8 cellular contexts compared by ENCODE assay signal in the genomic region with DNA sequence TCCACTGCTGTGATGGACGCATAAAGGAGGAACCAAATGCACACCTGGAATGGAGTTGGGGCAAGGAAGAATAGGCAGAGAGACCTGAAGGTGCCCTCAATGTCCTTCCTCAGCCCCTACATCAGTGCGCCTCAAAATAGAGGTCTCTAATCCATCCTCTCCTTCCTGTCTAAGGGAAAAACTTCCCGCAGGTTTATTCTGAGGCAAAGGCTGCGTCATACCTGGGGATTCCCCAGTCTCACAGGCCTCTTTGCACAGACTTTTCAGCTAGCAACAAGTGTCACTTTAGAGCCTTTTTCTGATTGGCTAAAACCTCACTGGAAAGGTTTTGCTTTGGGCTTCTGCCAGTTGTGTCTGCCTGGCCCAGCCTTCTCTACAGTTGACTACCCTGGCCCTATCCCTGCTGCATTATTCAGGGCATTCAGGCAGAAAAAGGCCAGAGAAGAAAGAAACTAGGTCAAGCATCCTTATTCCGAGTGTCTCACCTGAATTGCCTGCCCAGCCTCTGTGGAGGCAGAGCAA. TPM values are rescaled to one million over a fixed set of nuclear protein-coding genes. Genes with fewer than 3 reads are reported as not detected.
DNase-seq lines count a peak whose midpoint lies in the region; ATAC-seq lines count a peak whose summit lies in the region.

No MANE protein-coding gene starts in this region.

- peak; percentile 82 for DNase-seq in Daoy (ENCODE audit: low read depth)
- peak; percentile 55 for DNase-seq in activated CD8-positive, alpha-beta T cell treated with anti-CD3 and anti-CD28 coated beads, Interleukin-2, amount 10 ng/mL, durations not matched to agents 7 days and 5 days
- DNase-seq in left ventricle myocardium superior, result no peak
- peak in 2 of 3 donors; percentile 4 to 41 for DNase-seq in stimulated activated CD4-positive, alpha-beta T cell treated with anti-CD3 and anti-CD28 coated beads, TNF-alpha, amount 100 ng/mL, for 48 hours (ENCODE audit: low read depth in 3 of 3)
- DNase-seq in NCI-H446 treated with DMSO at 0.1 percent for 48 hours (lab: John Stamatoyannopoulos, UW), result no peak
- no peak for DNase-seq in COLO829 (ENCODE audit: low spot score)

- no peak overlapping the region for H3K27ac Mint-ChIP-seq in activated CD8-positive, alpha-beta T cell treated with anti-CD3 and anti-CD28 coated beads, Interleukin-2, amount 10 ng/mL, durations not matched to agents 7 days and 5 days

- peaks cover 35% of the 10 kb centered on the region for H3K4me1 Mint-ChIP-seq in activated CD8-positive, alpha-beta T cell treated with anti-CD3 and anti-CD28 coated beads, Interleukin-2, amount 10 ng/mL, durations not matched to agents 7 days and 5 days (ENCODE audit: low read depth)

- peaks cover 20% of the 10 kb centered on the region for H3K36me3 Mint-ChIP-seq in activated CD8-positive, alpha-beta T cell treated with anti-CD3 and anti-CD28 coated beads, Interleukin-2, amount 10 ng/mL, durations not matched to agents 7 days and 5 days (ENCODE audit: low read depth)

- CTCF ChIA-PET in activated CD8-positive, alpha-beta T cell treated with anti-CD3 and anti-CD28 coated beads, Interleukin-2, amount 10 ng/mL, durations not matched to agents 7 days and 5 days (lab: Charles Lee), result interaction anchor here (1.4 kb wide), 1 partner anchor 254 kb away, joined by 3 read pairs; no protein-coding TSS in a partner anchor

- H3K27me3 Mint-ChIP-seq in activated CD8-positive, alpha-beta T cell treated with anti-CD3 and anti-CD28 coated beads, Interleukin-2, amount 10 ng/mL, durations not matched to agents 7 days and 5 days (ENCODE audit: low read depth), result peaks cover 33% of the 10 kb centered on the region

- H3K4me3 Mint-ChIP-seq in activated CD8-positive, alpha-beta T cell treated with anti-CD3 and anti-CD28 coated beads, Interleukin-2, amount 10 ng/mL, durations not matched to agents 7 days and 5 days, result no peak overlapping the region

- peak; percentile 34 for ATAC-seq in GM19468 (IDR thresholded peaks at IDR 0.05; ENCODE audit: extremely low read depth, unreplicated experiment)
- ATAC-seq in HG03521 (IDR thresholded peaks at IDR 0.05; ENCODE audit: unreplicated experiment), result peak; percentile 67
- peak; percentile 66 for ATAC-seq in activated CD8-positive, alpha-beta T cell treated with anti-CD3 and anti-CD28 coated beads, Interleukin-2, amount 10 ng/mL, durations not matched to agents 7 days and 5 days
- peak; percentile 61 for ATAC-seq in left ventricle myocardium superior

- POLR2A ChIA-PET in activated CD8-positive, alpha-beta T cell treated with anti-CD3 and anti-CD28 coated beads, Interleukin-2, amount 10 ng/mL, durations not matched to agents 7 days and 5 days (lab: Charles Lee), result no interaction called here

- H3K9me3 Mint-ChIP-seq in activated CD8-positive, alpha-beta T cell treated with anti-CD3 and anti-CD28 coated beads, Interleukin-2, amount 10 ng/mL, durations not matched to agents 7 days and 5 days (ENCODE audit: insufficient read depth), result peaks cover 7% of the 10 kb centered on the region

- intact Hi-C loops in left ventricle myocardium superior (cut with micrococcal nuclease), result no loop called here

RNA-seq across cellular contexts. Expression of a gene that starts 1.8 kb away (rescaled TPM):
- total RNA-seq in Daoy (2014; rRNA removed; shearing (Covaris generic)), result 0.23 and 0.51 TPM in 2 replicates
- total RNA-seq in activated CD8-positive, alpha-beta T cell treated with anti-CD3 and anti-CD28 coated beads, Interleukin-2, amount 10 ng/mL, durations not matched to agents 7 days and 5 days, result 10 to 100 TPM; 13.4 to 15.1 TPM
- 4.4 TPM for total RNA-seq in left ventricle myocardium superior

RNA-seq across cellular contexts. Expression of a gene that starts 31.1 kb away (rescaled TPM):
- 0.27 and 0.40 TPM in 2 replicates for total RNA-seq in Daoy (2014; rRNA removed; shearing (Covaris generic))
- 1 to 10 TPM; 2.7 to 3.4 TPM for total RNA-seq in activated CD8-positive, alpha-beta T cell treated with anti-CD3 and anti-CD28 coated beads, Interleukin-2, amount 10 ng/mL, durations not matched to agents 7 days and 5 days
- total RNA-seq in left ventricle myocardium superior, result 4.9 TPM

Comparison
In these comparisons a context has a peak if more than half of its experiments do, and no peak if none do; other contexts are left out.
1. DNase-seq: peak in Daoy (single experiment), activated CD8-positive, alpha-beta T cell treated with anti-CD3 and anti-CD28 coated beads, Interleukin-2, amount 10 ng/mL, durations not matched to agents 7 days and 5 days (single experiment) and stimulated activated CD4-positive, alpha-beta T cell treated with anti-CD3 and anti-CD28 coated beads, TNF-alpha, amount 100 ng/mL, for 48 hours (2 of 3); none in left ventricle myocardium superior (single experiment), NCI-H446 treated with DMSO at 0.1 percent for 48 hours (single experiment) and COLO829 (single experiment).
2. Peak in every context shown above with its lines, with median percentiles within 50 percentile points of each other: ATAC-seq.